15 cellular contexts compared by ENCODE assay signal in genomic region chr9:6575324-6575758, GRCh38.
DNase-seq lines count a peak whose midpoint lies in the region; ATAC-seq and TF ChIP-seq lines count a peak whose summit lies in the region.
"Had no signal": no experiment of that assay in that cellular context is flagged by ENCODE, and none has a peak within 500 bp of the region (broad histone marks: within the 10 kb centered on the region; RNA-seq: fewer than 3 reads in every experiment).

No MANE protein-coding gene starts in this region.

- no peak overlapping the region for H3K4me3 ChIP-seq in sigmoid colon
- H3K4me3 ChIP-seq: HAP-1, SJCRH30 had no signal

- no peaks in the 10 kb centered on the region for H3K27me3 ChIP-seq in sigmoid colon
- H3K27me3 ChIP-seq: SJCRH30 had no signal

- TF ChIP-seq CTCF in sigmoid colon (IDR thresholded peaks at IDR 0.05): no peak

- no peak for TF ChIP-seq EP300 in sigmoid colon (IDR thresholded peaks at IDR 0.05)

- 47 to 77% methylated on average over 2 of the region's 2 CpGs for WGBS in sigmoid colon, 2 donors

- H3K4me1 ChIP-seq in sigmoid colon: no peaks in the 10 kb centered on the region
- H3K4me1 ChIP-seq: HAP-1, SJCRH30 had no signal

- intact Hi-C loops in sigmoid colon (cut with DNase I): no loop called here

- DNase-seq in left kidney (ENCODE audit: low read depth, low spot score): peak; percentile 28
- DNase-seq in NOMO-1 (lab: John Stamatoyannopoulos, UW; ENCODE audit: unreplicated experiment in 2 of 2): no peak
- no peak for DNase-seq in HT-29 (ENCODE audit: low spot score)
- no peak for DNase-seq in stimulated activated CD4-positive, alpha-beta T cell treated with anti-CD3 and anti-CD28 coated beads, Interleukin-2, amount 100 ng/mL, for 48 hours
- DNase-seq in sigmoid colon: no peak
- DNase-seq: activated CD4-positive, alpha-beta T cell treated with anti-CD3 and anti-CD28 coated beads, Interleukin-2, amount 10 ng/mL, durations not matched to agents 24 days and 14 days; activated naive CD8-positive, alpha-beta T cell treated with anti-CD3 and anti-CD28 coated beads, Interleukin-2, amount 50 U/mL, for 24 hours; DND-41; NCI-H1105; SJCRH30; stimulated activated CD4-positive, alpha-beta T cell treated with anti-CD3 and anti-CD28 coated beads, Interleukin-2, amount 100 ng/mL, for 24 hours had no signal

- TF ChIP-seq POLR2A in sigmoid colon (IDR thresholded peaks at IDR 0.05): no peak

- no peaks in the 10 kb centered on the region for H3K9me3 ChIP-seq in sigmoid colon
- H3K9me3 ChIP-seq: HAP-1, SJCRH30 had no signal

- no peaks in the 10 kb centered on the region for H3K36me3 ChIP-seq in sigmoid colon
- H3K36me3 ChIP-seq: HAP-1, SJCRH30 had no signal

- no peak overlapping the region for H3K27ac ChIP-seq in sigmoid colon
- H3K27ac ChIP-seq: SJCRH30 had no signal

- ATAC-seq in GM18909 (IDR thresholded peaks at IDR 0.05; ENCODE audit: poor library complexity, unreplicated experiment) (peak; percentile 87), GM21825 (IDR thresholded peaks at IDR 0.05; ENCODE audit: unreplicated experiment) (peak; percentile 89), HG03354 (IDR thresholded peaks at IDR 0.05; ENCODE audit: poor library complexity, severe bottlenecking, unreplicated experiment) (peak; percentile 96)
- ATAC-seq: activated naive CD8-positive, alpha-beta T cell treated with anti-CD3 and anti-CD28 coated beads, Interleukin-2, amount 50 U/mL, for 24 hours had no signal
